In the genomic region with DNA sequence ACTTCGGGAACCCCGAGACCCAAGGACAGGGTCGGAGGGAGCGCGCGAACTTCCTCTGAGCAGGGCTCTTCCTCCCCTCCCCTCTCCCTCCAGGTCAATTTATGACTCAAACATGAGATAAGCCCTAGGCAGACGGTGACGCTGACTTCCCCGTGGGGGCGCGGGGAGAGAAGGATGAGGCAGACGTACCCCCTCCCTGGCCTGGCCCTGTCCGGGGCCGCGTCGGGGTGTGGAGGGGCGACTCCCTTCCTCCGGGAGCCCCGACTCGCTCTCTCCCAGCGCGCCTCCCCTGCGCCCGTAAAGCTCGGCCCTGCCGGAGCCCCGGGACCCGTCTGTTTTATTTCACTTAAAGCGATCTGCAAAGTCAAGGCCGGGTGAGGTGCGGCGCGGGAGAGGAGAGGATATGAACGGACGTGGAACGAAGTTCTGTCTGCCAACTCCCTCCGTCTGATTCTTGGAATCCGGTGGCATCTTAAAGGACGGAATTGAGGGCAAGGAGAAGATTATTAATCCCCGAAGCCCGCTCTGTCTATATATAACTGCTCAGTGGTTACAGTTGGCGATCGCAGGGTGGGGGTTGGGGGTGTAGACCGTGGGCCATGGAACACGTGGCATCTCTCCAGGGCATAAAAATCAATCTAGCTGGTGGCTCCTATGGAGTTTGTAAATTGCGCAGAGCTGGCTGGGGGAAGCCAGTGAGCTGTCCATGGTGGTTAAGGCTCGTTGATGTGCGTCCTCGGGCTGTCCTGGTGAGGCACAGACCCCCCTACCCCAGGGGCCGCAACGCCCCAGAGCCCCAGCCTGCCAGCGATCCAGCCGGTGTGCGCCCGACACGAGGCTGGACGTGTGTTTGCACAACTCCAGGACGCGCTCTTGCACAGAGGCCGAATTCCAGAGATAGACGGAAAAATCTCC, we compare ENCODE assay signal across 8 cellular contexts. TPM values are rescaled to one million over a fixed set of nuclear protein-coding genes. Genes with fewer than 3 reads are reported as not detected.
DNase-seq lines count a peak whose midpoint lies in the region; ATAC-seq and TF ChIP-seq lines count a peak whose summit lies in the region.

No MANE protein-coding gene starts in this region.

- ATAC-seq in GM18867 (IDR thresholded peaks at IDR 0.05; ENCODE audit: unreplicated experiment), result no peak
- no peak for ATAC-seq in GM21576 (IDR thresholded peaks at IDR 0.05; ENCODE audit: unreplicated experiment)

- no peak overlapping the region for H3K9ac ChIP-seq in HUES6 (ENCODE audit: low read length)

- TF ChIP-seq CTCF in AG04449 (IDR thresholded peaks at IDR 0.05; ENCODE audit: insufficient read depth, low read length, missing control alignments), result no peak
- no peak for TF ChIP-seq CTCF in cardiac fibroblast (IDR thresholded peaks at IDR 0.05; ENCODE audit: low read depth, low read length)
- TF ChIP-seq CTCF in mesothelial cell of epicardium (IDR thresholded peaks at IDR 0.05; ENCODE audit: unreplicated experiment), result no peak

- no peaks in the 10 kb centered on the region for H3K36me3 Mint-ChIP-seq in mesothelial cell of epicardium

- peaks cover 20% of the 10 kb centered on the region for H3K4me1 ChIP-seq in HUES6 (ENCODE audit: control insufficient read depth, insufficient read depth, low read length)

- peaks cover 76% of the 10 kb centered on the region for H3K27me3 Mint-ChIP-seq in mesothelial cell of epicardium (ENCODE audit: low read depth)

- H3K27ac ChIP-seq in HUES6 (ENCODE audit: low read depth, low read length), result no peak overlapping the region

- no peaks in the 10 kb centered on the region for H3K36me3 ChIP-seq in HUES6 (ENCODE audit: control insufficient read depth, insufficient read depth, low read length)

- H3K4me3 ChIP-seq in AG04449 (ENCODE audit: low read depth, low read length) (peak overlapping the region; percentile 50), HUES6 (ENCODE audit: low read depth, low read length) (peak overlapping the region; percentile 71), cardiac fibroblast (replicated peaks in 1 of 2; ENCODE audit: low read depth in 2 of 2, low read length in 2 of 2) (peak overlapping the region; percentile 36 to 50)

- H3K9me3 ChIP-seq in HUES6 (ENCODE audit: control insufficient read depth, insufficient read depth, low read depth, low read length), result no peaks in the 10 kb centered on the region

- CTCF ChIA-PET in AG04449 (lab: Yijun Ruan, JAX), result no interaction called here

- H3K27me3 ChIP-seq in HUES6 (ENCODE audit: control insufficient read depth, insufficient read depth, low read length), result peaks cover 98% of the 10 kb centered on the region

- DNase-seq in AG04449 (ENCODE audit: low read depth, low spot score) (no peak), cardiac fibroblast (ENCODE audit: low read depth in 2 of 2) (peak; percentile 67 to 69), mesothelial cell of epicardium (ENCODE audit: low spot score in 2 of 2, unreplicated experiment in 2 of 2) (peak; percentile 38 to 75), RKO (ENCODE audit: low spot score) (no peak), SW 1271 (lab: John Stamatoyannopoulos, UW) (no peak)

- peaks cover 40% of the 10 kb centered on the region for H3K4me1 Mint-ChIP-seq in mesothelial cell of epicardium

- no peaks in the 10 kb centered on the region for H3K9me3 Mint-ChIP-seq in mesothelial cell of epicardium

- peak overlapping the region; percentile 65 for H3K4me3 Mint-ChIP-seq in mesothelial cell of epicardium

- POLR2A ChIA-PET in AG04449 (lab: Yijun Ruan, JAX), result interaction anchor here (0.9 kb wide), 1 partner anchor 14 kb away, joined by 3 read pairs; no protein-coding TSS in a partner anchor

- no peak overlapping the region for H3K27ac Mint-ChIP-seq in mesothelial cell of epicardium

RNA-seq across cellular contexts. Expression of a gene that starts 2.9 kb away (rescaled TPM):
- 5.6 to 6.9 TPM (median 6.5 TPM) in 3 replicates for total RNA-seq in mesothelial cell of epicardium

Comparison
In these comparisons a context has a peak if more than half of its experiments do, and no peak if none do; other contexts are left out.
1. DNase-seq: peak in cardiac fibroblast (2 of 2) and mesothelial cell of epicardium (2 of 2); none in AG04449 (single experiment), RKO (single experiment) and SW 1271 (0 of 2).
2. Peak in every context shown above with its lines, with median percentiles within 50 percentile points of each other: H3K4me3 ChIP-seq.